ENCODE assay signal across 11 cellular contexts in genomic region chr13:84645196-84646071, GRCh38.
DNase-seq lines count a peak whose midpoint lies in the region; ATAC-seq, FAIRE-seq and TF ChIP-seq lines count a peak whose summit lies in the region.
"Had no signal": no experiment of that assay in that cellular context is flagged by ENCODE, and none has a peak within 500 bp of the region (broad histone marks: within the 10 kb centered on the region; RNA-seq: fewer than 3 reads in every experiment).

No MANE protein-coding gene starts in this region.

- H3K4me2 ChIP-seq in keratinocyte (ENCODE audit: control insufficient read depth, extremely low read depth, insufficient read depth, low read depth, low read length): no peak overlapping the region

- no peaks in the 10 kb centered on the region for H3K9me1 ChIP-seq in keratinocyte (ENCODE audit: control insufficient read depth, extremely low read depth, insufficient read depth, low read length)

- no peak for DNase-seq in keratinocyte (ENCODE audit: low read depth, low spot score)
- DNase-seq in HuH-7.5 (ENCODE audit: low spot score): no peak
- DNase-seq in CD8-positive, alpha-beta T cell: no peak
- DNase-seq: activated gamma-delta T cell treated with Interleukin-2 at 50 U/mL for 16 hours; NK-92 treated with Interleukin-12 subunit alpha and Interleukin-12 subunit beta, amount 100 ng/mL, for 24 hours; stimulated activated naive CD8-positive, alpha-beta T cell treated with anti-CD3 and anti-CD28 coated beads, Interleukin-15, amount 100 ng/mL, for 72 hours had no signal

- no peaks in the 10 kb centered on the region for H3K27me3 Mint-ChIP-seq in CD8-positive, alpha-beta T cell (ENCODE audit: low read depth)
- H3K27me3 Mint-ChIP-seq: stimulated activated naive CD8-positive, alpha-beta T cell treated with anti-CD3 and anti-CD28 coated beads, Interleukin-15, amount 100 ng/mL, for 72 hours had no signal

- POLR2A ChIA-PET in CD8-positive, alpha-beta T cell (lab: Charles Lee): no interaction called here

- dilution Hi-C loops in keratinocyte (cut with MboI; ENCODE audit: extremely low pct_ligation_motif_present, low sequenced_read_pairs): no loop called here

- H3K4me1 Mint-ChIP-seq in CD8-positive, alpha-beta T cell (ENCODE audit: low read depth): no peaks in the 10 kb centered on the region
- H3K4me1 Mint-ChIP-seq: stimulated activated naive CD8-positive, alpha-beta T cell treated with anti-CD3 and anti-CD28 coated beads, Interleukin-15, amount 100 ng/mL, for 72 hours had no signal

- ATAC-seq in SK-N-SH treated with all-trans-retinoic acid at 6 μM for 48 hours: peak; percentile 73
- ATAC-seq in HG03175 (IDR thresholded peaks at IDR 0.05; ENCODE audit: unreplicated experiment): no peak
- no peak for ATAC-seq in CD8-positive, alpha-beta T cell
- ATAC-seq: HCT116; stimulated activated naive CD8-positive, alpha-beta T cell treated with anti-CD3 and anti-CD28 coated beads, Interleukin-15, amount 100 ng/mL, for 72 hours had no signal

- H3K4me3 ChIP-seq in keratinocyte (ENCODE audit: control insufficient read depth in 2 of 3, extremely low read depth in 1 of 3, insufficient read depth in 2 of 3, low read depth in 1 of 3, low read length in 3 of 3): no peak overlapping the region
- H3K4me3 ChIP-seq in CD8-positive, alpha-beta T cell (ENCODE audit: low read depth, low read length): no peak overlapping the region

- H3K27me3 ChIP-seq in keratinocyte (ENCODE audit: control insufficient read depth, extremely low read depth, insufficient read depth, low read length): no peaks in the 10 kb centered on the region
- no peaks in the 10 kb centered on the region for H3K27me3 ChIP-seq in CD8-positive, alpha-beta T cell (ENCODE audit: insufficient read depth, low read length)

- H3K4me1 ChIP-seq in keratinocyte (ENCODE audit: control insufficient read depth, extremely low read depth, insufficient read depth, low read length): peaks cover 6% of the 10 kb centered on the region
- H3K4me1 ChIP-seq in CD8-positive, alpha-beta T cell (ENCODE audit: insufficient read depth, low read length): no peaks in the 10 kb centered on the region

- H3K36me3 ChIP-seq in keratinocyte (ENCODE audit: control insufficient read depth in 2 of 2, extremely low read depth in 1 of 2, insufficient read depth in 2 of 2, low read length in 2 of 2): no peaks in the 10 kb centered on the region
- no peaks in the 10 kb centered on the region for H3K36me3 ChIP-seq in CD8-positive, alpha-beta T cell (ENCODE audit: insufficient read depth, low read length)

- H3K9me3 Mint-ChIP-seq in CD8-positive, alpha-beta T cell: no peaks in the 10 kb centered on the region

- no peaks in the 10 kb centered on the region for H3K79me2 ChIP-seq in keratinocyte (ENCODE audit: control insufficient read depth, insufficient read depth, low read length)

- H2AFZ ChIP-seq in keratinocyte (ENCODE audit: control insufficient read depth, low read length): peak overlapping the region; percentile 41

- intact Hi-C loops in CD8-positive, alpha-beta T cell (cut with DNase I, micrococcal nuclease): no loop called here

- TF ChIP-seq CTCF in C4-2B (conservative IDR thresholded peaks at IDR 0.05) (peak; percentile 33), LNCAP (IDR thresholded peaks at IDR 0.05) (peak; percentile 43; the same call in 1 of the 2 replicates), keratinocyte (optimal IDR thresholded peaks at IDR 0.05 in 1 of 3, IDR thresholded peaks at IDR 0.05 in 1 of 3, conservative IDR thresholded peaks at IDR 0.05 in 1 of 3; ENCODE audit: extremely low read depth in 1 of 3, insufficient read depth in 2 of 3, low read length in 3 of 3) (peak in 1 of 3 experiments; percentile 22)
- TF ChIP-seq CTCF in CD8-positive, alpha-beta T cell (IDR thresholded peaks at IDR 0.05): no peak

- H3K36me3 Mint-ChIP-seq in CD8-positive, alpha-beta T cell: no peaks in the 10 kb centered on the region

- no peaks in the 10 kb centered on the region for H4K20me1 ChIP-seq in keratinocyte (ENCODE audit: control insufficient read depth, extremely low read depth, insufficient read depth, low read length)

- CTCF ChIA-PET in CD8-positive, alpha-beta T cell (lab: Charles Lee): interaction anchor here (0.6 kb wide), 1 partner anchor 464 kb away, joined by 3 read pairs; no protein-coding TSS in a partner anchor

- H3K27ac Mint-ChIP-seq in CD8-positive, alpha-beta T cell: no peak overlapping the region
- H3K27ac Mint-ChIP-seq: stimulated activated naive CD8-positive, alpha-beta T cell treated with anti-CD3 and anti-CD28 coated beads, Interleukin-15, amount 100 ng/mL, for 72 hours had no signal

- no peaks in the 10 kb centered on the region for H3K9me3 ChIP-seq in keratinocyte (ENCODE audit: control insufficient read depth, low read depth, low read length)
- H3K9me3 ChIP-seq in CD8-positive, alpha-beta T cell (ENCODE audit: low read length): no peaks in the 10 kb centered on the region

- no peak overlapping the region for H3K4me3 Mint-ChIP-seq in CD8-positive, alpha-beta T cell
- H3K4me3 Mint-ChIP-seq: stimulated activated naive CD8-positive, alpha-beta T cell treated with anti-CD3 and anti-CD28 coated beads, Interleukin-15, amount 100 ng/mL, for 72 hours had no signal

- FAIRE-seq in keratinocyte (lab: Jason Lieb, UNC): peak; percentile 17

- H3K9ac ChIP-seq in keratinocyte (ENCODE audit: control insufficient read depth, extremely low read depth, insufficient read depth, low read length): no peak overlapping the region

- H3K27ac ChIP-seq in C4-2B (no peak overlapping the region), keratinocyte (ENCODE audit: control insufficient read depth, insufficient read depth, low read length) (no peak overlapping the region)
- H3K27ac ChIP-seq in CD8-positive, alpha-beta T cell (ENCODE audit: low read depth, low read length): no peak overlapping the region

TF ChIP-seq in SK-N-SH treated with all-trans-retinoic acid at 6 μM for 48 hours, 23 proteins besides CTCF, POLR2A, EP300 and RAD21:
- TF ChIP-seq ZC3H10 (CRISPR knock-in tag; IDR thresholded peaks at IDR 0.05) (no peak), ZFP3 (CRISPR knock-in tag; IDR thresholded peaks at IDR 0.05) (no peak)
